In the genomic region with DNA sequence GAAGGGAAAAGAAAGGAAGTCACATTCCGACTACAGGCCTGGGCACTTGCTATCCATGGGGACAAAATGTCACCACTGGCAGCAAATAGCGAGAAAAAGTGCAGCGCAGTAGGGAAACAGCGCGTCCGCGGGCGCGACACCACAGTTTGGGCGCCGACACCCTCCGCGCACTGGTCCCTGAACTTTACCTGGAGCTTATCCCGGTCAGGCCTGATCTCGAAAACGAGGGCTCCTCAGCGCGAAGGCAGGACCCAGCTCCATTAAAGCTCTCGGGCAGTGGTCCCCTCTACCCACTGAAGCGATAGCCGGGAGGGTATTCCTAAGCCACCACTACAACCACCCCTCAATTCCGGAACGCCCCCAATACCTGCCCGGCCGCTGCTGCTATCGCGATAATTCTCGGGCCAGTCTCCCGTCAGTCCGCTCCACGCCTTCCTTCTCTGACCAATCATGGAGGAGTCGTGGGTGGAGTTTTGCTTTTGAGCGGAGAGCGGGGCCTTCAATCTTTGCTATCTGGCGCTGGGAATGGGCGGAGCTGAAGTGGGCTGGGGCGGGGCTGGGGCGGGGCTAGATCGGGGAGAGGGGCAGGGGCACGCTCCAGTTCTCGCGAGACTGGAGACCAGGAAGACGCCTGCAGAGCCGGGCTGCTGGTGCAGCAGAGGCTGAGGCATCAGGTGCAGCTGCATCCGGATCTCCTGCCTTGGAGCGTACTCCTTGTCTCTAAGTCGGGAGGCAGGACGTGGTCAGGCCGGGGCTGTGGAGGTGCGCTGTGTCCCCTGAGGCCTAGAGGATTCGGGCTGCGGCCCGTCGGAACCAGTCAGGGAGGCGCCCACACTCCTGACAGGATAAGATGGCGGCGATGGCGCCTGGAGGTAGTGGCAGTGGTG, we compare ENCODE assay signal across 1 cellular context.
TF ChIP-seq lines count a peak whose summit lies in the region.

A gene with protein sequence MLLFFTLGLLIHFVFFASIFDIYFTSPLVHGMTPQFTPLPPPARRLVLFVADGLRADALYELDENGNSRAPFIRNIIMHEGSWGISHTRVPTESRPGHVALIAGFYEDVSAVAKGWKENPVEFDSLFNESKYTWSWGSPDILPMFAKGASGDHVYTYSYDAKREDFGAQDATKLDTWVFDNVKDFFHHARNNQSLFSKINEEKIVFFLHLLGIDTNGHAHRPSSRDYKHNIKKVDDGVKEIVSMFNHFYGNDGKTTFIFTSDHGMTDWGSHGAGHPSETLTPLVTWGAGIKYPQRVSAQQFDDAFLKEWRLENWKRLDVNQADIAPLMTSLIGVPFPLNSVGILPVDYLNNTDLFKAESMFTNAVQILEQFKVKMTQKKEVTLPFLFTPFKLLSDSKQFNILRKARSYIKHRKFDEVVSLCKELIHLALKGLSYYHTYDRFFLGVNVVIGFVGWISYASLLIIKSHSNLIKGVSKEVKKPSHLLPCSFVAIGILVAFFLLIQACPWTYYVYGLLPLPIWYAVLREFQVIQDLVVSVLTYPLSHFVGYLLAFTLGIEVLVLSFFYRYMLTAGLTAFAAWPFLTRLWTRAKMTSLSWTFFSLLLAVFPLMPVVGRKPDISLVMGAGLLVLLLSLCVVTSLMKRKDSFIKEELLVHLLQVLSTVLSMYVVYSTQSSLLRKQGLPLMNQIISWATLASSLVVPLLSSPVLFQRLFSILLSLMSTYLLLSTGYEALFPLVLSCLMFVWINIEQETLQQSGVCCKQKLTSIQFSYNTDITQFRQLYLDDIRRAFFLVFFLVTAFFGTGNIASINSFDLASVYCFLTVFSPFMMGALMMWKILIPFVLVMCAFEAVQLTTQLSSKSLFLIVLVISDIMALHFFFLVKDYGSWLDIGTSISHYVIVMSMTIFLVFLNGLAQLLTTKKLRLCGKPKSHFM (minus strand): TSS at position 401 of the 887 bp plus-strand sequence. CDS start 25,703 bp downstream, outside the sequence.
Gene RELCH (plus strand): TSS at position 600 of the 887 bp plus-strand sequence. CDS start 251 bp downstream, at position 851.

TF ChIP-seq in HepG2, 621 proteins besides CTCF, POLR2A, EP300 and RAD21 (continued from another document and continues in another):
- TF ChIP-seq PAX8 (CRISPR knock-in tag; IDR thresholded peaks at IDR 0.05; ENCODE audit: borderline replicate concordance) (peak; percentile 69; the same call in 1 of the 2 replicates), ZNF333 (CRISPR knock-in tag; IDR thresholded peaks at IDR 0.05; ENCODE audit: borderline replicate concordance) (0 out of 2 replicates have a peak, but pooled peaks have one; percentile 56), HNRNPH1 (optimal IDR thresholded peaks at IDR 0.05; ENCODE audit: low read depth, low read length) (no peak), SKI (IDR thresholded peaks at IDR 0.05; ENCODE audit: partially characterized antibody) (no peak), NCOA1 (CRISPR knock-in tag; IDR thresholded peaks at IDR 0.05) (no peak), MXI1 (IDR thresholded peaks at IDR 0.05; ENCODE audit: borderline replicate concordance, low read depth, low read length) (peak; percentile 65; the same call in 2 of the 3 replicates), IKZF1 (IDR thresholded peaks at IDR 0.05) (no peak), MNT (IDR thresholded peaks at IDR 0.05) (peak; percentile 30), SALL1 (CRISPR knock-in tag; IDR thresholded peaks at IDR 0.05) (peak; percentile 38), ZNF281 (CRISPR knock-in tag; IDR thresholded peaks at IDR 0.05; ENCODE audit: borderline replicate concordance) (no peak), THAP7 (CRISPR knock-in tag; IDR thresholded peaks at IDR 0.05) (peak; percentile 72), NR0B2 (CRISPR knock-in tag; IDR thresholded peaks at IDR 0.05) (0 out of 2 replicates have a peak, but pooled peaks have one; percentile 58), SNAPC2 (CRISPR knock-in tag; IDR thresholded peaks at IDR 0.05) (peak; percentile 66; the same call in 1 of the 2 replicates), ZNF563 (CRISPR knock-in tag; IDR thresholded peaks at IDR 0.05) (peak; percentile 30; the same call in 1 of the 2 replicates), ZNF34 (CRISPR knock-in tag; IDR thresholded peaks at IDR 0.05; ENCODE audit: borderline replicate concordance) (peak; percentile 80; the same call in 1 of the 2 replicates), HCFC1 (IDR thresholded peaks at IDR 0.05; ENCODE audit: low read depth, low read length) (no peak), ZNF768 (CRISPR knock-in tag; IDR thresholded peaks at IDR 0.05) (peak; percentile 13; the same call in 1 of the 2 replicates), GABPB1 (CRISPR knock-in tag; IDR thresholded peaks at IDR 0.05) (peak; percentile 70; the same call in 1 of the 2 replicates), TGIF2 (CRISPR knock-in tag; IDR thresholded peaks at IDR 0.05) (peak; percentile 73; the same call in 1 of the 2 replicates), ZNF850 (CRISPR knock-in tag; conservative IDR thresholded peaks at IDR 0.05) (no peak), SP1 (IDR thresholded peaks at IDR 0.05) (0 out of 2 replicates have a peak, but pooled peaks have one; percentile 26), SP1 (CRISPR knock-in tag; IDR thresholded peaks at IDR 0.05) (peak; percentile 82), ZNF782 (CRISPR knock-in tag; IDR thresholded peaks at IDR 0.05; ENCODE audit: borderline replicate concordance) (0 out of 2 replicates have a peak, but pooled peaks have one; percentile 47), RXRA (CRISPR knock-in tag; IDR thresholded peaks at IDR 0.05) (peak; percentile 55), TMF1 (CRISPR knock-in tag; IDR thresholded peaks at IDR 0.05; ENCODE audit: low read depth) (0 out of 2 replicates have a peak, but pooled peaks have one; percentile 56), BCLAF1 (IDR thresholded peaks at IDR 0.05) (no peak), ASH2L (IDR thresholded peaks at IDR 0.05; ENCODE audit: insufficient read length, low read depth, low read length) (peak; percentile 62), ARHGAP35 (CRISPR knock-in tag; IDR thresholded peaks at IDR 0.05; ENCODE audit: borderline replicate concordance) (0 out of 2 replicates have a peak, but pooled peaks have one; percentile 44), SOX5 (CRISPR knock-in tag; IDR thresholded peaks at IDR 0.05; ENCODE audit: borderline replicate concordance) (no peak), CREB1 (IDR thresholded peaks at IDR 0.05) (no peak), CREB1 (CRISPR knock-in tag; IDR thresholded peaks at IDR 0.05) (no peak)
- TF ChIP-seq, protein P1, sequence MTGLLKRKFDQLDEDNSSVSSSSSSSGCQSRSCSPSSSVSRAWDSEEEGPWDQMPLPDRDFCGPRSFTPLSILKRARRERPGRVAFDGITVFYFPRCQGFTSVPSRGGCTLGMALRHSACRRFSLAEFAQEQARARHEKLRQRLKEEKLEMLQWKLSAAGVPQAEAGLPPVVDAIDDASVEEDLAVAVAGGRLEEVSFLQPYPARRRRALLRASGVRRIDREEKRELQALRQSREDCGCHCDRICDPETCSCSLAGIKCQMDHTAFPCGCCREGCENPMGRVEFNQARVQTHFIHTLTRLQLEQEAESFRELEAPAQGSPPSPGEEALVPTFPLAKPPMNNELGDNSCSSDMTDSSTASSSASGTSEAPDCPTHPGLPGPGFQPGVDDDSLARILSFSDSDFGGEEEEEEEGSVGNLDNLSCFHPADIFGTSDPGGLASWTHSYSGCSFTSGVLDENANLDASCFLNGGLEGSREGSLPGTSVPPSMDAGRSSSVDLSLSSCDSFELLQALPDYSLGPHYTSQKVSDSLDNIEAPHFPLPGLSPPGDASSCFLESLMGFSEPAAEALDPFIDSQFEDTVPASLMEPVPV (CRISPR knock-in tag; IDR thresholded peaks at IDR 0.05) = peak; percentile 69; the same call in 1 of the 2 replicates
- TF ChIP-seq, protein P2, sequence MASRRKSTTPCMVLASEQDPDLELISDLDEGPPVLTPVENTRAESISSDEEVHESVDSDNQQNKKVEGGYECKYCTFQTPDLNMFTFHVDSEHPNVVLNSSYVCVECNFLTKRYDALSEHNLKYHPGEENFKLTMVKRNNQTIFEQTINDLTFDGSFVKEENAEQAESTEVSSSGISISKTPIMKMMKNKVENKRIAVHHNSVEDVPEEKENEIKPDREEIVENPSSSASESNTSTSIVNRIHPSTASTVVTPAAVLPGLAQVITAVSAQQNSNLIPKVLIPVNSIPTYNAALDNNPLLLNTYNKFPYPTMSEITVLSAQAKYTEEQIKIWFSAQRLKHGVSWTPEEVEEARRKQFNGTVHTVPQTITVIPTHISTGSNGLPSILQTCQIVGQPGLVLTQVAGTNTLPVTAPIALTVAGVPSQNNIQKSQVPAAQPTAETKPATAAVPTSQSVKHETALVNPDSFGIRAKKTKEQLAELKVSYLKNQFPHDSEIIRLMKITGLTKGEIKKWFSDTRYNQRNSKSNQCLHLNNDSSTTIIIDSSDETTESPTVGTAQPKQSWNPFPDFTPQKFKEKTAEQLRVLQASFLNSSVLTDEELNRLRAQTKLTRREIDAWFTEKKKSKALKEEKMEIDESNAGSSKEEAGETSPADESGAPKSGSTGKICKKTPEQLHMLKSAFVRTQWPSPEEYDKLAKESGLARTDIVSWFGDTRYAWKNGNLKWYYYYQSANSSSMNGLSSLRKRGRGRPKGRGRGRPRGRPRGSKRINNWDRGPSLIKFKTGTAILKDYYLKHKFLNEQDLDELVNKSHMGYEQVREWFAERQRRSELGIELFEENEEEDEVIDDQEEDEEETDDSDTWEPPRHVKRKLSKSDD (CRISPR knock-in tag; IDR thresholded peaks at IDR 0.05; ENCODE audit: low read depth) = no peak
- TF ChIP-seq, protein P3, sequence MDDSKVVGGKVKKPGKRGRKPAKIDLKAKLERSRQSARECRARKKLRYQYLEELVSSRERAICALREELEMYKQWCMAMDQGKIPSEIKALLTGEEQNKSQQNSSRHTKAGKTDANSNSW (CRISPR knock-in tag; IDR thresholded peaks at IDR 0.05; ENCODE audit: borderline replicate concordance) = no peak
